Comparison of ENCODE assay signal across 18 cellular contexts in genomic region chr12:67519824-67520433, GRCh38.
DNase-seq lines count a peak whose midpoint lies in the region; ATAC-seq and TF ChIP-seq lines count a peak whose summit lies in the region.
"Had no signal": no experiment of that assay in that cellular context is flagged by ENCODE, and none has a peak within 500 bp of the region (broad histone marks: within the 10 kb centered on the region; RNA-seq: fewer than 3 reads in every experiment).

No MANE protein-coding gene starts in this region.

- CTCF ChIA-PET in activated naive CD4-positive, alpha-beta T cell treated with anti-CD3 and anti-CD28 coated beads, Interleukin-2, amount 10 ng/mL, durations not matched to agents 7 days and 5 days (lab: Charles Lee) = no interaction called here

- no CpG with 5 or more reads among the region's 5 CpGs for WGBS in trophoblast cell (ENCODE audit: extremely low coverage, insufficient coverage, insufficient read length)
- 89 to 93% (median 89%) methylated on average over 5 of the region's 5 CpGs for WGBS in psoas muscle, 3 donors

- H3K14ac ChIP-seq in trophoblast cell (ENCODE audit: low read length) = no peak overlapping the region

- H2BK12ac ChIP-seq in trophoblast cell (ENCODE audit: low read length) = no peak overlapping the region

- no peak overlapping the region for H3K4me3 Mint-ChIP-seq in activated naive CD4-positive, alpha-beta T cell treated with anti-CD3 and anti-CD28 coated beads, Interleukin-2, amount 10 ng/mL, durations not matched to agents 7 days and 5 days

- H3K9me3 ChIP-seq in trophoblast cell (ENCODE audit: insufficient read depth, low read depth, low read length) (no peaks in the 10 kb centered on the region), psoas muscle (no peaks in the 10 kb centered on the region)
- H3K9me3 ChIP-seq: BE2C, gastrocnemius medialis, Peyer's patch, sigmoid colon, suprapubic skin had no signal

- no peaks in the 10 kb centered on the region for H3K9me3 Mint-ChIP-seq in activated naive CD4-positive, alpha-beta T cell treated with anti-CD3 and anti-CD28 coated beads, Interleukin-2, amount 10 ng/mL, durations not matched to agents 7 days and 5 days
- H3K9me3 Mint-ChIP-seq: activated T-helper 2 cell treated with anti-CD3 and anti-CD28 coated beads, Interferon-gamma antibody, Interleukin-2, Interleukin-4, amounts not matched to agents 10 μg/mL and 5 μg/mL and 100 μg/mL, durations not matched to agents 14 hours and 24 hours and 36 hours had no signal

- no peak overlapping the region for H3K9ac ChIP-seq in trophoblast cell (ENCODE audit: low read length)
- H3K9ac ChIP-seq: GM23248 had no signal

- H3K4me1 ChIP-seq in trophoblast cell (ENCODE audit: control insufficient read depth in 1 of 2, insufficient read depth in 2 of 2, low read length in 2 of 2) (peaks cover 4 to 6% of the 10 kb centered on the region in 2 experiments), psoas muscle (peaks cover 19% of the 10 kb centered on the region)
- H3K4me1 ChIP-seq: BE2C had no signal

- H3K4me1 Mint-ChIP-seq in activated naive CD4-positive, alpha-beta T cell treated with anti-CD3 and anti-CD28 coated beads, Interleukin-2, amount 10 ng/mL, durations not matched to agents 7 days and 5 days = peaks cover 24% of the 10 kb centered on the region

- no peak overlapping the region for H2AK5ac ChIP-seq in trophoblast cell (ENCODE audit: low read length)

- H3K36me3 Mint-ChIP-seq in activated naive CD4-positive, alpha-beta T cell treated with anti-CD3 and anti-CD28 coated beads, Interleukin-2, amount 10 ng/mL, durations not matched to agents 7 days and 5 days = peaks cover 6% of the 10 kb centered on the region

- no peak overlapping the region for H3K27ac ChIP-seq in trophoblast cell (ENCODE audit: low read depth, low read length)
- H3K27ac ChIP-seq in psoas muscle = no peak overlapping the region
- H3K27ac ChIP-seq: gastrocnemius medialis, GM23248, Peyer's patch, sigmoid colon, suprapubic skin had no signal

- no peak overlapping the region for H2BK5ac ChIP-seq in trophoblast cell (ENCODE audit: low read depth, low read length, poor library complexity)

- H4K8ac ChIP-seq in trophoblast cell (ENCODE audit: low read depth, low read length) = no peak overlapping the region

- no peaks in the 10 kb centered on the region for H3K27me3 ChIP-seq in trophoblast cell (ENCODE audit: insufficient read depth, low read length)
- no peaks in the 10 kb centered on the region for H3K27me3 ChIP-seq in psoas muscle (ENCODE audit: insufficient read depth in 3 of 3, low read length in 2 of 3)
- H3K27me3 ChIP-seq: BE2C, gastrocnemius medialis, Peyer's patch, sigmoid colon, suprapubic skin had no signal

- H3K36me3 ChIP-seq in trophoblast cell (ENCODE audit: control insufficient read depth in 1 of 2, insufficient read depth in 2 of 2, low read length in 2 of 2) = no peaks in the 10 kb centered on the region
- no peaks in the 10 kb centered on the region for H3K36me3 ChIP-seq in psoas muscle (ENCODE audit: insufficient read depth in 1 of 2, low read depth in 1 of 2)
- H3K36me3 ChIP-seq: BE2C, gastrocnemius medialis, Peyer's patch, sigmoid colon, suprapubic skin had no signal

- H3K4me3 ChIP-seq in LNCaP clone FGC (ENCODE audit: low read depth, low read length) = no peak overlapping the region
- no peak overlapping the region for H3K4me3 ChIP-seq in trophoblast cell (ENCODE audit: low read depth, low read length)
- H3K4me3 ChIP-seq in psoas muscle = no peak overlapping the region
- H3K4me3 ChIP-seq: gastrocnemius medialis, GM23248, Peyer's patch, sigmoid colon, suprapubic skin had no signal

- no peaks in the 10 kb centered on the region for H3K79me1 ChIP-seq in trophoblast cell (ENCODE audit: low read length)

- no peak overlapping the region for H3K23ac ChIP-seq in trophoblast cell (ENCODE audit: low read length)

- DNase-seq in LNCaP clone FGC (ENCODE audit: low read depth) (peak; percentile 83), NCI-H2107 treated with DMSO at 0.1 percent for 48 hours (lab: John Stamatoyannopoulos, UW; ENCODE audit: unreplicated experiment) (peak; percentile 80), cerebellar nuclear complex (lab: John Stamatoyannopoulos, UW) (peak; percentile 14 to 75), trophoblast cell (peak; percentile 21 to 53), psoas muscle (no peak)
- no peak for DNase-seq in activated naive CD4-positive, alpha-beta T cell treated with anti-CD3 and anti-CD28 coated beads, Interleukin-2, amount 10 ng/mL, durations not matched to agents 7 days and 5 days
- DNase-seq: amniotic stem cell, BE2C, gastrocnemius medialis, GM23248, MM.1S, NCI-H524, occipital lobe, Peyer's patch, sigmoid colon had no signal

- H2BK120ac ChIP-seq in trophoblast cell (ENCODE audit: insufficient read depth, low read length, poor library complexity) = no peak overlapping the region

- ATAC-seq in psoas muscle (no peak), HG03354 (IDR thresholded peaks at IDR 0.05; ENCODE audit: poor library complexity, severe bottlenecking, unreplicated experiment) (no peak)
- ATAC-seq: gastrocnemius medialis had no signal

- no peak overlapping the region for H3K4ac ChIP-seq in trophoblast cell (ENCODE audit: low read depth, low read length)

- TF ChIP-seq CTCF in LNCaP clone FGC (IDR thresholded peaks at IDR 0.05; ENCODE audit: control insufficient read depth, extremely low read depth, insufficient read depth) (no peak), psoas muscle (IDR thresholded peaks at IDR 0.05) (no peak)

- no peak overlapping the region for H3K27ac Mint-ChIP-seq in activated naive CD4-positive, alpha-beta T cell treated with anti-CD3 and anti-CD28 coated beads, Interleukin-2, amount 10 ng/mL, durations not matched to agents 7 days and 5 days
- H3K27ac Mint-ChIP-seq: activated T-helper 2 cell treated with anti-CD3 and anti-CD28 coated beads, Interferon-gamma antibody, Interleukin-2, Interleukin-4, amounts not matched to agents 10 μg/mL and 5 μg/mL and 100 μg/mL, durations not matched to agents 14 hours and 24 hours and 36 hours had no signal

- intact Hi-C loops in psoas muscle (cut with DNase I) = loop anchor here in 1 of 2 donors (5.0 to 10.0 kb wide), 2 partner anchors 127 to 425 kb away; partner anchors contain the start of gene DYRK2

- H4K12ac ChIP-seq in trophoblast cell (ENCODE audit: low read depth, low read length) = no peak overlapping the region

- H3K27me3 Mint-ChIP-seq in activated naive CD4-positive, alpha-beta T cell treated with anti-CD3 and anti-CD28 coated beads, Interleukin-2, amount 10 ng/mL, durations not matched to agents 7 days and 5 days = peaks cover 6% of the 10 kb centered on the region

- no peak overlapping the region for H3K4me2 ChIP-seq in trophoblast cell (ENCODE audit: low read length)

- H2AFZ ChIP-seq in trophoblast cell (ENCODE audit: insufficient read depth, low read length, poor library complexity) = no peak overlapping the region
- H2AFZ ChIP-seq: GM23248 had no signal

- H4K91ac ChIP-seq in trophoblast cell (ENCODE audit: low read depth, low read length) = no peak overlapping the region

- H3K79me2 ChIP-seq in trophoblast cell (ENCODE audit: control insufficient read depth, insufficient read depth, low read length, poor library complexity) = no peaks in the 10 kb centered on the region

- no peak overlapping the region for H3K18ac ChIP-seq in trophoblast cell (ENCODE audit: low read length)

Comparison
In these comparisons a context has a peak if more than half of its experiments do, and no peak if none do; other contexts are left out.
1. DNase-seq: peak in LNCaP clone FGC (single experiment), NCI-H2107 treated with DMSO at 0.1 percent for 48 hours (single experiment), cerebellar nuclear complex (2 of 2) and trophoblast cell (2 of 2); none in activated naive CD4-positive, alpha-beta T cell treated with anti-CD3 and anti-CD28 coated beads, Interleukin-2, amount 10 ng/mL, durations not matched to agents 7 days and 5 days (single experiment) and psoas muscle (0 of 2).